In genomic region chr11:58127350-58127749, GRCh38 we compare ENCODE assay signal across 24 cellular contexts. TPM values are rescaled to one million over a fixed set of nuclear protein-coding genes. Genes with fewer than 3 reads are reported as not detected.
"Had no signal": no experiment of that assay in that cellular context is flagged by ENCODE, and none has a peak within 500 bp of the region (broad histone marks: within the 10 kb centered on the region; RNA-seq: fewer than 3 reads in every experiment).

No MANE protein-coding gene starts in this region.

- H3K9me3 Mint-ChIP-seq: activated CD8-positive, alpha-beta T cell treated with anti-CD3 and anti-CD28 coated beads for 36 hours; activated naive CD8-positive, alpha-beta T cell treated with anti-CD3 and anti-CD28 coated beads, Interleukin-2, amount 10 ng/mL, durations not matched to agents 7 days and 5 days; central memory CD8-positive, alpha-beta T cell had no signal

- H3K4me3 ChIP-seq: adrenal gland, body of pancreas had no signal

- H3K4me1 ChIP-seq: adrenal gland, body of pancreas had no signal

- H3K4me3 Mint-ChIP-seq: activated CD8-positive, alpha-beta T cell treated with anti-CD3 and anti-CD28 coated beads for 36 hours; activated naive CD8-positive, alpha-beta T cell treated with anti-CD3 and anti-CD28 coated beads, Interleukin-2, amount 10 ng/mL, durations not matched to agents 7 days and 5 days; central memory CD8-positive, alpha-beta T cell; T-helper 17 cell had no signal

- H3K27ac ChIP-seq: adrenal gland, body of pancreas, VCaP had no signal

- H3K36me3 ChIP-seq: adrenal gland had no signal

- H3K9me3 ChIP-seq: adrenal gland, body of pancreas had no signal

- H3K27ac Mint-ChIP-seq: activated CD8-positive, alpha-beta T cell treated with anti-CD3 and anti-CD28 coated beads for 36 hours; activated naive CD8-positive, alpha-beta T cell treated with anti-CD3 and anti-CD28 coated beads, Interleukin-2, amount 10 ng/mL, durations not matched to agents 7 days and 5 days; T-helper 17 cell had no signal

- H3K4me1 Mint-ChIP-seq: activated naive CD8-positive, alpha-beta T cell treated with anti-CD3 and anti-CD28 coated beads, Interleukin-2, amount 10 ng/mL, durations not matched to agents 7 days and 5 days; central memory CD8-positive, alpha-beta T cell; T-helper 17 cell had no signal

- H3K27me3 ChIP-seq: adrenal gland, body of pancreas had no signal

- ATAC-seq: activated CD8-positive, alpha-beta T cell treated with anti-CD3 and anti-CD28 coated beads for 36 hours; body of pancreas; T-helper 17 cell had no signal

- DNase-seq: activated CD4-positive, alpha-beta T cell treated with anti-CD3 and anti-CD28 coated beads for 4 hours; activated CD8-positive, alpha-beta memory T cell treated with anti-CD3 and anti-CD28 coated beads, Interleukin-2, amount 50 U/mL, for 48 hours; activated CD8-positive, alpha-beta T cell treated with anti-CD3 and anti-CD28 coated beads for 36 hours; activated naive CD4-positive, alpha-beta T cell treated with anti-CD3 and anti-CD28 coated beads, Interleukin-2, amount 50 U/mL, for 16 hours; activated naive CD8-positive, alpha-beta T cell treated with anti-CD3 and anti-CD28 coated beads, Interleukin-2, amount 10 ng/mL, durations not matched to agents 7 days and 5 days; activated T-cell treated with anti-CD3 and anti-CD28 coated beads, Interleukin-2, amount 50 U/mL, for 1 hour; adrenal gland; body of pancreas; Kasumi-1; NCI-H1048; NCI-H146; NCI-H187 treated with DMSO at 0.1 percent for 48 hours; NCI-H2171; NCI-H345; NCI-H510A; NCI-H526 treated with DMSO at 0.1 percent for 48 hours; NCI-H82; SIG-M5; T-helper 17 cell had no signal

- H3K36me3 Mint-ChIP-seq: activated naive CD8-positive, alpha-beta T cell treated with anti-CD3 and anti-CD28 coated beads, Interleukin-2, amount 10 ng/mL, durations not matched to agents 7 days and 5 days had no signal

RNA-seq across cellular contexts. Expression of gene OR9I1, which starts 2.0 kb away (rescaled TPM):
- total RNA-seq: activated CD8-positive, alpha-beta T cell treated with anti-CD3 and anti-CD28 coated beads for 36 hours; activated naive CD8-positive, alpha-beta T cell treated with anti-CD3 and anti-CD28 coated beads, Interleukin-2, amount 10 ng/mL, durations not matched to agents 7 days and 5 days; adrenal gland; body of pancreas; bronchial epithelial cell; OCI-LY7; RPMI7951; T-helper 17 cell had no signal
- polyA plus RNA-seq: adrenal gland had no signal
